ENCODE assay signal across 9 cellular contexts in the genomic region with DNA sequence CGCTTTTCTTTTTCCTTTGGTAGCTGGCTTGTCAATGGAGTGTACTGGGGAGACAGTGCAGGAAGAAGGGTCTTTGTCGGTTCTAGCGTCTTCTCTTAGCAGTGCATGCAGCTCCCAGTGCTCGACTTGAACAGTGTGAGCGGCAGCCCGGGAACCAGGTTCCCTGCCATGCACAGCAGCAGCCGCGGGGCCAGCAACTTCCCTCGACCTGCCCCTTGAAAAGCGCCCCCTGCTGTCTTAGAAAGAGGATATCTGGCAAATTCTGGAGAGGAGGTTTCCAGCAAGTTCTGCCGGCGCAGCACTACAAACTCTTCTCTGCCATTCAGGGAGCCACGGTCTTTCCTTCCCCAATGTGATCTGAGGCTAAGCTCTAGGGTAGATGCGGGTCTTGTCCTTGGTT.
DNase-seq lines count a peak whose midpoint lies in the region; ATAC-seq and TF ChIP-seq lines count a peak whose summit lies in the region.
"Had no signal": no experiment of that assay in that cellular context is flagged by ENCODE, and none has a peak within 500 bp of the region (broad histone marks: within the 10 kb centered on the region; RNA-seq: fewer than 3 reads in every experiment).

No MANE protein-coding gene starts in this region.

- H3K27ac ChIP-seq in iPS DF 6.9 (ENCODE audit: low read length) (no peak overlapping the region), Peyer's patch (no peak overlapping the region)
- H3K27ac ChIP-seq: SJSA1 had no signal

- TF ChIP-seq POLR2A in Peyer's patch (IDR thresholded peaks at IDR 0.05): no peak

- no peak overlapping the region for H3K27ac Mint-ChIP-seq in activated T-helper 17 cell treated with anti-CD3 and anti-CD28 coated beads, Interleukin-2, amount 50 U/mL, for 72 hours

- WGBS in iPS DF 6.9 (ENCODE audit: insufficient coverage, insufficient read length): no CpG with 5 or more reads among the region's 14 CpGs

- H3K4me3 ChIP-seq in BE2C (ENCODE audit: low read depth, low read length) (no peak overlapping the region), iPS DF 6.9 (ENCODE audit: low read length) (no peak overlapping the region), Peyer's patch (no peak overlapping the region)
- H3K4me3 ChIP-seq: SJSA1 had no signal

- H3K9me3 Mint-ChIP-seq in activated T-helper 17 cell treated with anti-CD3 and anti-CD28 coated beads, Interleukin-2, amount 50 U/mL, for 72 hours: no peaks in the 10 kb centered on the region

- no peak overlapping the region for H3K4me3 Mint-ChIP-seq in activated T-helper 17 cell treated with anti-CD3 and anti-CD28 coated beads, Interleukin-2, amount 50 U/mL, for 72 hours

- peaks cover 7% of the 10 kb centered on the region for H3K27me3 Mint-ChIP-seq in activated T-helper 17 cell treated with anti-CD3 and anti-CD28 coated beads, Interleukin-2, amount 50 U/mL, for 72 hours

- H3K4me1 ChIP-seq in BE2C (no peaks in the 10 kb centered on the region), iPS DF 6.9 (ENCODE audit: control insufficient read depth, insufficient read depth, low read length) (no peaks in the 10 kb centered on the region), Peyer's patch (no peaks in the 10 kb centered on the region)
- H3K4me1 ChIP-seq: SJSA1 had no signal

- H3K27me3 ChIP-seq in BE2C: no peaks in the 10 kb centered on the region
- H3K27me3 ChIP-seq in iPS DF 6.9 (ENCODE audit: control insufficient read depth, insufficient read depth, low read length): no peaks in the 10 kb centered on the region
- no peaks in the 10 kb centered on the region for H3K27me3 ChIP-seq in Peyer's patch
- H3K27me3 ChIP-seq: SJSA1 had no signal

- no peaks in the 10 kb centered on the region for H3K36me3 ChIP-seq in BE2C
- H3K36me3 ChIP-seq in iPS DF 6.9 (ENCODE audit: control insufficient read depth, insufficient read depth, low read length): no peaks in the 10 kb centered on the region
- no peaks in the 10 kb centered on the region for H3K36me3 ChIP-seq in Peyer's patch
- H3K36me3 ChIP-seq: SJSA1 had no signal

- H3K36me3 Mint-ChIP-seq in activated T-helper 17 cell treated with anti-CD3 and anti-CD28 coated beads, Interleukin-2, amount 50 U/mL, for 72 hours (ENCODE audit: low read depth): no peaks in the 10 kb centered on the region

- peaks cover 3% of the 10 kb centered on the region for H3K4me1 Mint-ChIP-seq in activated T-helper 17 cell treated with anti-CD3 and anti-CD28 coated beads, Interleukin-2, amount 50 U/mL, for 72 hours

- H3K9me3 ChIP-seq in BE2C: no peaks in the 10 kb centered on the region
- no peaks in the 10 kb centered on the region for H3K9me3 ChIP-seq in iPS DF 6.9 (ENCODE audit: control insufficient read depth, insufficient read depth, low read length)
- no peaks in the 10 kb centered on the region for H3K9me3 ChIP-seq in Peyer's patch
- H3K9me3 ChIP-seq: SJSA1 had no signal

- DNase-seq in BE2C: peak; percentile 20
- DNase-seq in GM20000 (ENCODE audit: low spot score): peak; percentile 15
- peak; percentile 66 for DNase-seq in iPS DF 6.9 (ENCODE audit: low read depth, low spot score)
- no peak for DNase-seq in Peyer's patch

- TF ChIP-seq CTCF in BE2C (IDR thresholded peaks at IDR 0.05; ENCODE audit: low read depth, low read length) (peak; percentile 34), GM20000 (IDR thresholded peaks at IDR 0.05; ENCODE audit: extremely low read depth, missing control alignments) (no peak), Peyer's patch (IDR thresholded peaks at IDR 0.05) (peak in 3 of 6 experiments; percentile 6 to 16 (median 15))

- peak; percentile 54 for ATAC-seq in SK-N-SH treated with all-trans-retinoic acid at 6 μM for 48 hours
- ATAC-seq in GM21367 (IDR thresholded peaks at IDR 0.05; ENCODE audit: unreplicated experiment): no peak
- ATAC-seq in activated T-helper 17 cell treated with anti-CD3 and anti-CD28 coated beads, Interleukin-2, amount 50 U/mL, for 72 hours (replicated peaks): no peak
- ATAC-seq in GM19023 (IDR thresholded peaks at IDR 0.05; ENCODE audit: unreplicated experiment): no peak

TF ChIP-seq in SK-N-SH treated with all-trans-retinoic acid at 6 μM for 48 hours, 23 proteins besides CTCF, POLR2A, EP300 and RAD21 (continues in another document):
- no peak for TF ChIP-seq PPARA (CRISPR knock-in tag; IDR thresholded peaks at IDR 0.05; ENCODE audit: borderline replicate concordance)
- TF ChIP-seq, protein P1, sequence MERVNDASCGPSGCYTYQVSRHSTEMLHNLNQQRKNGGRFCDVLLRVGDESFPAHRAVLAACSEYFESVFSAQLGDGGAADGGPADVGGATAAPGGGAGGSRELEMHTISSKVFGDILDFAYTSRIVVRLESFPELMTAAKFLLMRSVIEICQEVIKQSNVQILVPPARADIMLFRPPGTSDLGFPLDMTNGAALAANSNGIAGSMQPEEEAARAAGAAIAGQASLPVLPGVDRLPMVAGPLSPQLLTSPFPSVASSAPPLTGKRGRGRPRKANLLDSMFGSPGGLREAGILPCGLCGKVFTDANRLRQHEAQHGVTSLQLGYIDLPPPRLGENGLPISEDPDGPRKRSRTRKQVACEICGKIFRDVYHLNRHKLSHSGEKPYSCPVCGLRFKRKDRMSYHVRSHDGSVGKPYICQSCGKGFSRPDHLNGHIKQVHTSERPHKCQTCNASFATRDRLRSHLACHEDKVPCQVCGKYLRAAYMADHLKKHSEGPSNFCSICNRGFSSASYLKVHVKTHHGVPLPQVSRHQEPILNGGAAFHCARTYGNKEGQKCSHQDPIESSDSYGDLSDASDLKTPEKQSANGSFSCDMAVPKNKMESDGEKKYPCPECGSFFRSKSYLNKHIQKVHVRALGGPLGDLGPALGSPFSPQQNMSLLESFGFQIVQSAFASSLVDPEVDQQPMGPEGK (CRISPR knock-in tag; IDR thresholded peaks at IDR 0.05; ENCODE audit: borderline replicate concordance): no peak
- no peak for TF ChIP-seq ZNF565 (CRISPR knock-in tag; conservative IDR thresholded peaks at IDR 0.05; ENCODE audit: low read depth)
- TF ChIP-seq OSR1 (CRISPR knock-in tag; IDR thresholded peaks at IDR 0.05): no peak
- no peak for TF ChIP-seq ZFP3 (CRISPR knock-in tag; IDR thresholded peaks at IDR 0.05)
- no peak for TF ChIP-seq GLIS3 (CRISPR knock-in tag; IDR thresholded peaks at IDR 0.05)
- no peak for TF ChIP-seq ESRRG (CRISPR knock-in tag; IDR thresholded peaks at IDR 0.05)
- TF ChIP-seq, protein P2, sequence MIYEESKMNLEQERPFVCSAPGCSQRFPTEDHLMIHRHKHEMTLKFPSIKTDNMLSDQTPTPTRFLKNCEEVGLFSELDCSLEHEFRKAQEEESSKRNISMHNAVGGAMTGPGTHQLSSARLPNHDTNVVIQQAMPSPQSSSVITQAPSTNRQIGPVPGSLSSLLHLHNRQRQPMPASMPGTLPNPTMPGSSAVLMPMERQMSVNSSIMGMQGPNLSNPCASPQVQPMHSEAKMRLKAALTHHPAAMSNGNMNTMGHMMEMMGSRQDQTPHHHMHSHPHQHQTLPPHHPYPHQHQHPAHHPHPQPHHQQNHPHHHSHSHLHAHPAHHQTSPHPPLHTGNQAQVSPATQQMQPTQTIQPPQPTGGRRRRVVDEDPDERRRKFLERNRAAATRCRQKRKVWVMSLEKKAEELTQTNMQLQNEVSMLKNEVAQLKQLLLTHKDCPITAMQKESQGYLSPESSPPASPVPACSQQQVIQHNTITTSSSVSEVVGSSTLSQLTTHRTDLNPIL (CRISPR knock-in tag; IDR thresholded peaks at IDR 0.05; ENCODE audit: low read depth): no peak
- TF ChIP-seq SNAI2 (CRISPR knock-in tag; IDR thresholded peaks at IDR 0.05): no peak
- TF ChIP-seq BACH2 (CRISPR knock-in tag; IDR thresholded peaks at IDR 0.05; ENCODE audit: borderline replicate concordance): no peak
- no peak for TF ChIP-seq TOX (CRISPR knock-in tag; IDR thresholded peaks at IDR 0.05; ENCODE audit: borderline replicate concordance)
- TF ChIP-seq, protein P3, sequence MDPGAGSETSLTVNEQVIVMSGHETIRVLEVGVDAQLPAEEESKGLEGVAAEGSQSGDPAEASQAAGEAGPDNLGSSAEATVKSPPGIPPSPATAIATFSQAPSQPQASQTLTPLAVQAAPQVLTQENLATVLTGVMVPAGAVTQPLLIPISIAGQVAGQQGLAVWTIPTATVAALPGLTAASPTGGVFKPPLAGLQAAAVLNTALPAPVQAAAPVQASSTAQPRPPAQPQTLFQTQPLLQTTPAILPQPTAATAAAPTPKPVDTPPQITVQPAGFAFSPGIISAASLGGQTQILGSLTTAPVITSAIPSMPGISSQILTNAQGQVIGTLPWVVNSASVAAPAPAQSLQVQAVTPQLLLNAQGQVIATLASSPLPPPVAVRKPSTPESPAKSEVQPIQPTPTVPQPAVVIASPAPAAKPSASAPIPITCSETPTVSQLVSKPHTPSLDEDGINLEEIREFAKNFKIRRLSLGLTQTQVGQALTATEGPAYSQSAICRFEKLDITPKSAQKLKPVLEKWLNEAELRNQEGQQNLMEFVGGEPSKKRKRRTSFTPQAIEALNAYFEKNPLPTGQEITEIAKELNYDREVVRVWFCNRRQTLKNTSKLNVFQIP (CRISPR knock-in tag; IDR thresholded peaks at IDR 0.05; ENCODE audit: borderline replicate concordance, low read depth): no peak
- TF ChIP-seq, protein P4, sequence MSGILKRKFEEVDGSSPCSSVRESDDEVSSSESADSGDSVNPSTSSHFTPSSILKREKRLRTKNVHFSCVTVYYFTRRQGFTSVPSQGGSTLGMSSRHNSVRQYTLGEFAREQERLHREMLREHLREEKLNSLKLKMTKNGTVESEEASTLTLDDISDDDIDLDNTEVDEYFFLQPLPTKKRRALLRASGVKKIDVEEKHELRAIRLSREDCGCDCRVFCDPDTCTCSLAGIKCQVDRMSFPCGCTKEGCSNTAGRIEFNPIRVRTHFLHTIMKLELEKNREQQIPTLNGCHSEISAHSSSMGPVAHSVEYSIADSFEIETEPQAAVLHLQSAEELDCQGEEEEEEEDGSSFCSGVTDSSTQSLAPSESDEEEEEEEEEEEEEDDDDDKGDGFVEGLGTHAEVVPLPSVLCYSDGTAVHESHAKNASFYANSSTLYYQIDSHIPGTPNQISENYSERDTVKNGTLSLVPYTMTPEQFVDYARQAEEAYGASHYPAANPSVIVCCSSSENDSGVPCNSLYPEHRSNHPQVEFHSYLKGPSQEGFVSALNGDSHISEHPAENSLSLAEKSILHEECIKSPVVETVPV (CRISPR knock-in tag; IDR thresholded peaks at IDR 0.05): no peak
- TF ChIP-seq ZFP30 (CRISPR knock-in tag; IDR thresholded peaks at IDR 0.05): no peak
- no peak for TF ChIP-seq RARB (CRISPR knock-in tag; IDR thresholded peaks at IDR 0.05)
- TF ChIP-seq ISL1 (CRISPR knock-in tag; IDR thresholded peaks at IDR 0.05): no peak
- no peak for TF ChIP-seq ZNF70 (CRISPR knock-in tag; IDR thresholded peaks at IDR 0.05)

Comparison
In these comparisons a context has a peak if more than half of its experiments do, and no peak if none do; other contexts are left out.
1. DNase-seq: peak in BE2C (single experiment), GM20000 (single experiment) and iPS DF 6.9 (single experiment); none in Peyer's patch (0 of 3).